Comparison of ENCODE assay signal across 8 cellular contexts in the genomic region with DNA sequence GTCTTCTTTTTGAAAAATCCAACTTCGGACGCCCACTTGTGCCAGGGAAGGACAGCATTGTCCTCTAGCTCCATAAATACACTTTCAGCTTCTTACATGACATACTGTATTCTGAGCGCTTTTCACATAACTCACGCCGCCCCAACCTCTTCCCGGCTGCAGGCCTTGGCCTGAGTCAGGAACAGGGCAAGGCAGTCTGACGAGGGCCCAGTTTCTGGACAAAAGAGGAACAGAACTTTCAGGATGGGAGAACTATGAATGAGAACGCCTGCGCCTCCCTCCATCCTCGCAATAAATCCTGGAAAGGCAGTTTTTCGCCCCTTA. TPM values are rescaled to one million over a fixed set of nuclear protein-coding genes. Genes with fewer than 3 reads are reported as not detected.
DNase-seq lines count a peak whose midpoint lies in the region; ATAC-seq and TF ChIP-seq lines count a peak whose summit lies in the region.

No MANE protein-coding gene starts in this region.

- H3K27me3 ChIP-seq in hepatocyte: no peaks in the 10 kb centered on the region
- H3K27me3 ChIP-seq in stomach smooth muscle (ENCODE audit: control insufficient read depth in 1 of 2, insufficient read depth in 2 of 2, low read length in 2 of 2): no peaks in the 10 kb centered on the region

- TF ChIP-seq CTCF in hepatocyte (IDR thresholded peaks at IDR 0.05; ENCODE audit: poor library complexity): no peak

- ATAC-seq in GM18502 (IDR thresholded peaks at IDR 0.05; ENCODE audit: poor library complexity, unreplicated experiment) (peak; percentile 29), HG02759 (IDR thresholded peaks at IDR 0.05; ENCODE audit: unreplicated experiment) (peak; percentile 25), SK-N-SH treated with all-trans-retinoic acid at 6 μM for 48 hours (peak; percentile 47)

- H3K9ac ChIP-seq in stomach smooth muscle (ENCODE audit: low read length in 2 of 2): peak overlapping the region; percentile 95 to 97

- H3K9me2 ChIP-seq in hepatocyte (replicated peaks; ENCODE audit: insufficient read depth): no peaks in the 10 kb centered on the region

- H3K27ac ChIP-seq in hepatocyte (peak overlapping the region; percentile 96), stomach smooth muscle (ENCODE audit: low read length) (peak overlapping the region; percentile 99)

- H3K36me3 ChIP-seq in hepatocyte (replicated peaks; ENCODE audit: insufficient read depth, low read depth): no peaks in the 10 kb centered on the region
- H3K36me3 ChIP-seq in stomach smooth muscle (ENCODE audit: control insufficient read depth in 2 of 2, insufficient read depth in 2 of 2, low read length in 2 of 2): peaks cover 12 to 22% of the 10 kb centered on the region in 2 donors

- DNase-seq in hepatocyte (ENCODE audit: low spot score) (no peak), NCI-H1417 (lab: John Stamatoyannopoulos, UW) (no peak), RKO (ENCODE audit: low spot score) (no peak)
- no peak for DNase-seq in effector CD4-positive, alpha-beta T cell

- peaks cover 49% of the 10 kb centered on the region for H3K79me2 ChIP-seq in hepatocyte

- H3K4me3 ChIP-seq in hepatocyte (peak overlapping the region; percentile 34), stomach smooth muscle (ENCODE audit: low read length in 2 of 2) (peak overlapping the region; percentile 92 to 95)

- WGBS in hepatocyte (ENCODE audit: low lambda C conversion rate, missing lambda C conversion rate): 6% methylated on average over 11 of the region's 11 CpGs

- H3K9me3 ChIP-seq in hepatocyte (ENCODE audit: low read depth) (no peaks in the 10 kb centered on the region), stomach smooth muscle (ENCODE audit: control insufficient read depth in 2 of 2, low read length in 2 of 2) (no peaks in the 10 kb centered on the region)

- H4K20me1 ChIP-seq in hepatocyte (ENCODE audit: insufficient read depth, poor library complexity, severe bottlenecking): no peaks in the 10 kb centered on the region

- H3K4me2 ChIP-seq in hepatocyte: peak overlapping the region; percentile 78

- H2AFZ ChIP-seq in hepatocyte: peak overlapping the region; percentile 15

- H3K4me1 ChIP-seq in hepatocyte (ENCODE audit: insufficient read depth): peaks cover 18% of the 10 kb centered on the region
- H3K4me1 ChIP-seq in stomach smooth muscle (ENCODE audit: control insufficient read depth, insufficient read depth, low read length): peaks cover 9% of the 10 kb centered on the region

TF ChIP-seq in SK-N-SH treated with all-trans-retinoic acid at 6 μM for 48 hours, 23 proteins besides CTCF, POLR2A, EP300 and RAD21:
- TF ChIP-seq SNAI2 (CRISPR knock-in tag; IDR thresholded peaks at IDR 0.05) (no peak), ZFP30 (CRISPR knock-in tag; IDR thresholded peaks at IDR 0.05) (no peak), CSDC2 (CRISPR knock-in tag; IDR thresholded peaks at IDR 0.05) (0 out of 2 replicates have a peak, but pooled peaks have one; percentile 26), PPARA (CRISPR knock-in tag; IDR thresholded peaks at IDR 0.05; ENCODE audit: borderline replicate concordance) (no peak), ESRRG (CRISPR knock-in tag; IDR thresholded peaks at IDR 0.05) (0 out of 2 replicates have a peak, but pooled peaks have one; percentile 36), ZC3H10 (CRISPR knock-in tag; IDR thresholded peaks at IDR 0.05) (no peak), ARNTL (CRISPR knock-in tag; IDR thresholded peaks at IDR 0.05; ENCODE audit: borderline replicate concordance, low read depth) (no peak)
- TF ChIP-seq, protein P1, sequence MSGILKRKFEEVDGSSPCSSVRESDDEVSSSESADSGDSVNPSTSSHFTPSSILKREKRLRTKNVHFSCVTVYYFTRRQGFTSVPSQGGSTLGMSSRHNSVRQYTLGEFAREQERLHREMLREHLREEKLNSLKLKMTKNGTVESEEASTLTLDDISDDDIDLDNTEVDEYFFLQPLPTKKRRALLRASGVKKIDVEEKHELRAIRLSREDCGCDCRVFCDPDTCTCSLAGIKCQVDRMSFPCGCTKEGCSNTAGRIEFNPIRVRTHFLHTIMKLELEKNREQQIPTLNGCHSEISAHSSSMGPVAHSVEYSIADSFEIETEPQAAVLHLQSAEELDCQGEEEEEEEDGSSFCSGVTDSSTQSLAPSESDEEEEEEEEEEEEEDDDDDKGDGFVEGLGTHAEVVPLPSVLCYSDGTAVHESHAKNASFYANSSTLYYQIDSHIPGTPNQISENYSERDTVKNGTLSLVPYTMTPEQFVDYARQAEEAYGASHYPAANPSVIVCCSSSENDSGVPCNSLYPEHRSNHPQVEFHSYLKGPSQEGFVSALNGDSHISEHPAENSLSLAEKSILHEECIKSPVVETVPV (CRISPR knock-in tag; IDR thresholded peaks at IDR 0.05): no peak

RNA-seq across cellular contexts. Expression of a gene that starts 0.6 kb away (rescaled TPM):
- total RNA-seq in hepatocyte: 50.0 and 63.9 TPM in 2 replicates
- 18.3 and 22.9 TPM in 2 replicates for polyA plus RNA-seq in hepatocyte

RNA-seq across cellular contexts. Expression of a gene that starts 20.4 kb away (rescaled TPM):
- total RNA-seq in hepatocyte: 47.7 and 52.2 TPM in 2 replicates
- 44.2 and 45.5 TPM in 2 replicates for polyA plus RNA-seq in hepatocyte

RNA-seq across cellular contexts. Expression of a gene that starts 57.3 kb away (rescaled TPM):
- 39.3 and 42.6 TPM in 2 replicates for total RNA-seq in hepatocyte
- 32.9 and 38.6 TPM in 2 replicates for polyA plus RNA-seq in hepatocyte
